ENCODE assay signal across 30 cellular contexts in genomic region chr1:107228704-107229103, GRCh38.
DNase-seq lines count a peak whose midpoint lies in the region; ATAC-seq, FAIRE-seq and TF ChIP-seq lines count a peak whose summit lies in the region.
"Had no signal": no experiment of that assay in that cellular context is flagged by ENCODE, and none has a peak within 500 bp of the region (broad histone marks: within the 10 kb centered on the region; RNA-seq: fewer than 3 reads in every experiment).

No MANE protein-coding gene starts in this region.

- TF ChIP-seq CTCF in AG10803 (conservative IDR thresholded peaks at IDR 0.05; ENCODE audit: low read length) (no peak), bronchial epithelial cell (IDR thresholded peaks at IDR 0.05; ENCODE audit: insufficient read depth, low read length, severe bottlenecking) (no peak), ascending aorta (IDR thresholded peaks at IDR 0.05) (no peak)

- H3K4me3 ChIP-seq in AG10803 (ENCODE audit: low read length) = no peak overlapping the region
- no peak overlapping the region for H3K4me3 ChIP-seq in bronchial epithelial cell (ENCODE audit: low read depth, low read length)
- H3K4me3 ChIP-seq in ascending aorta = no peak overlapping the region
- H3K4me3 ChIP-seq: adrenal gland, coronary artery, PC-9 had no signal

- no peak for ATAC-seq in HG03378 (IDR thresholded peaks at IDR 0.05; ENCODE audit: unreplicated experiment)
- ATAC-seq: activated T-cell treated with anti-CD3 and anti-CD28 coated beads, Interleukin-2, amount 50 U/mL, for 72 hours; esophagus mucosa; HepG2; left ventricle myocardium superior; naive thymus-derived CD8-positive, alpha-beta T cell had no signal

- H3K36me3 ChIP-seq in bronchial epithelial cell (ENCODE audit: control insufficient read depth, insufficient read depth, low read length) = no peaks in the 10 kb centered on the region
- H3K36me3 ChIP-seq in ascending aorta = no peaks in the 10 kb centered on the region
- H3K36me3 ChIP-seq: adrenal gland had no signal

- no peak overlapping the region for H3K27ac ChIP-seq in ascending aorta
- H3K27ac ChIP-seq: adrenal gland, coronary artery, PC-9 had no signal

- DNase-seq in AG10803 (ENCODE audit: low read depth) = peak; percentile 48
- DNase-seq in HS-5 (ENCODE audit: low read depth) = peak; percentile 73
- peak; percentile 93 for DNase-seq in bronchial epithelial cell (ENCODE audit: low read depth)
- DNase-seq in kidney tubule cell (ENCODE audit: low spot score) = peak; percentile 78
- DNase-seq in ascending aorta (ENCODE audit: low spot score in 2 of 2) = no peak
- DNase-seq in T-helper 1 cell = no peak
- no peak for DNase-seq in NCI-H1436 (lab: John Stamatoyannopoulos, UW)
- DNase-seq: activated CD4-positive, alpha-beta T cell treated with anti-CD3 and anti-CD28 coated beads, Interleukin-2, amount 50 U/mL, for 4 hours; activated naive CD4-positive, alpha-beta T cell treated with anti-CD3 and anti-CD28 coated beads for 36 hours; activated T-cell treated with anti-CD3 and anti-CD28 coated beads, Interleukin-2, amount 50 U/mL, for 72 hours; adrenal gland; Calu3; DMS79 treated with DMSO at 0.1 percent for 48 hours; effector memory CD4-positive, alpha-beta T cell; Kasumi-1; left ventricle myocardium superior; naive thymus-derived CD8-positive, alpha-beta T cell; NCI-H1694; NCI-H2171; NCI-H524; NK-92 treated with Interleukin-12 subunit alpha and Interleukin-12 subunit beta, amount 100 ng/mL, for 24 hours; PC-9; SHP77 treated with DMSO at 0.1 percent for 48 hours; stimulated activated CD4-positive, alpha-beta T cell treated with anti-CD3 and anti-CD28 coated beads, Interleukin-12 subunit alpha, Interleukin-12 subunit beta, amount 100 ng/mL, for 4 hours; stimulated activated CD4-positive, alpha-beta T cell treated with anti-CD3 and anti-CD28 coated beads, Interleukin-4, amount 100 ng/mL, for 1 hour had no signal

- intact Hi-C loops in ascending aorta (cut with DNase I) = no loop called here

- H3K9me3 ChIP-seq in ascending aorta = no peaks in the 10 kb centered on the region
- H3K9me3 ChIP-seq: adrenal gland had no signal

- no peaks in the 10 kb centered on the region for H3K27me3 ChIP-seq in bronchial epithelial cell (ENCODE audit: control insufficient read depth, insufficient read depth, low read length)
- no peaks in the 10 kb centered on the region for H3K27me3 ChIP-seq in ascending aorta
- H3K27me3 ChIP-seq: adrenal gland had no signal

- no peaks in the 10 kb centered on the region for H3K4me1 ChIP-seq in ascending aorta
- H3K4me1 ChIP-seq: adrenal gland had no signal

- no peak for FAIRE-seq in bronchial epithelial cell (lab: Jason Lieb, UNC)
- FAIRE-seq: HepG2, islet of Langerhans had no signal

Comparison
In these comparisons a context has a peak if more than half of its experiments do, and no peak if none do; other contexts are left out.
1. DNase-seq: peak in AG10803 (single experiment), HS-5 (single experiment), bronchial epithelial cell (single experiment) and kidney tubule cell (single experiment); none in ascending aorta (0 of 2), T-helper 1 cell (0 of 5) and NCI-H1436 (single experiment).